In the genomic region with DNA sequence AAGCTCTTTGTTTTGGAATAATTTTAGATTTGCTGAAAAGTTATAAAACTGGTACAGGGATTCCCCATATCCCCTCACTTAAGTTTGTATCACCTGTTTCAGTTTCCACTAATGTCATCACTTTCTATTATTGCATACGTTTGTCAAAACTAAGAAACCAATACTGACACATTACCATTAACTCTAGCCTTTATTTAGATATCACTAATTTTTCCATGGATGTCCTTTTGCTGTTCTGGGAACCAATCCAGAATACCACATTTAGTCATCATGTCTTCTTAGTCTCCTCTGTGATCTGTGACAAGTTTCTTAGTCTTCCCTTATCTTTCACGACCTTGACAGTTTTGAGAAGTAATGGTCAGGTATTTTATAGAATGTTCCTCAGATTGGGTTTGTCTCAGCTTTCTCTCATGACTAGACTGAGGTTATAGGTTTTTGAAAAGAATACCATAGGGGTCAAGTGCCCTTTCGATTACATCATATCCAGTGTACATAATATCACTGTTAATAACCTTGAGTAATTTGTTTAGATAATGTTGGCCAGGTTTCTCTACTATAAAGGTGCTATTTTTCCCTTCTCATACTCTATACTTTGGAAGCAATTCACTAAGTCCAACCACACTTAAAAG, we compare ENCODE assay signal across 21 cellular contexts. TPM values are rescaled to one million over a fixed set of nuclear protein-coding genes. Genes with fewer than 3 reads are reported as not detected.
DNase-seq lines count a peak whose midpoint lies in the region; ATAC-seq and TF ChIP-seq lines count a peak whose summit lies in the region.
"Had no signal": no experiment of that assay in that cellular context is flagged by ENCODE, and none has a peak within 500 bp of the region (broad histone marks: within the 10 kb centered on the region; RNA-seq: fewer than 3 reads in every experiment).

No MANE protein-coding gene starts in this region.

- no peaks in the 10 kb centered on the region for H3K4me1 ChIP-seq in sigmoid colon
- H3K4me1 ChIP-seq: foreskin keratinocyte had no signal

- intact Hi-C loops in sigmoid colon (cut with DNase I) = no loop called here

- no peaks in the 10 kb centered on the region for H3K36me3 ChIP-seq in sigmoid colon

- DNase-seq in NCI-H146 (lab: John Stamatoyannopoulos, UW) = peak; percentile 20
- DNase-seq in sigmoid colon = no peak
- no peak for DNase-seq in RKO (ENCODE audit: low spot score)
- no peak for DNase-seq in NCI-H1436 treated with DMSO at 0.1 percent for 48 hours (lab: John Stamatoyannopoulos, UW)
- DNase-seq: activated T-cell treated with anti-CD3 and anti-CD28 coated beads for 4 hours; CD8-positive, alpha-beta memory T cell; foreskin keratinocyte; left cardiac atrium; NCI-H1417 treated with DMSO at 0.1 percent for 48 hours; nephron progenitor cell; NK-92 treated with Interleukin-12 subunit alpha and Interleukin-12 subunit beta, amount 100 ng/mL, for 24 hours had no signal

- H3K9me3 ChIP-seq in sigmoid colon = no peaks in the 10 kb centered on the region

- TF ChIP-seq POLR2A in sigmoid colon (IDR thresholded peaks at IDR 0.05) = no peak

- TF ChIP-seq EP300 in sigmoid colon (IDR thresholded peaks at IDR 0.05) = no peak

- ATAC-seq in GM18519 (IDR thresholded peaks at IDR 0.05; ENCODE audit: low FRiP score, unreplicated experiment) (peak; percentile 71), GM21447 (IDR thresholded peaks at IDR 0.05; ENCODE audit: unreplicated experiment) (peak; percentile 78), HG03039 (IDR thresholded peaks at IDR 0.05; ENCODE audit: unreplicated experiment) (peak; percentile 50), HG03139 (IDR thresholded peaks at IDR 0.05; ENCODE audit: unreplicated experiment) (no peak)
- ATAC-seq: foreskin keratinocyte, left cardiac atrium had no signal

- H3K27me3 ChIP-seq in sigmoid colon = no peaks in the 10 kb centered on the region
- H3K27me3 ChIP-seq: foreskin keratinocyte had no signal

- no peak overlapping the region for H3K4me3 ChIP-seq in sigmoid colon
- H3K4me3 ChIP-seq: coronary artery had no signal

- 80 to 85% methylated on average over 3 of the region's 3 CpGs for WGBS in sigmoid colon, 2 donors

- TF ChIP-seq CTCF in sigmoid colon (IDR thresholded peaks at IDR 0.05) = no peak

- no peak overlapping the region for H3K27ac ChIP-seq in sigmoid colon
- H3K27ac ChIP-seq: coronary artery, foreskin keratinocyte, RWPE1 had no signal

RNA-seq across cellular contexts. Expression of a gene that starts 51.9 kb away (rescaled TPM):
- total RNA-seq in sigmoid colon = not detected
- not detected for polyA plus RNA-seq in sigmoid colon
- total RNA-seq: CD8-positive, alpha-beta memory T cell; foreskin keratinocyte; G401; mesenteric fat pad; progenitor cell of endocrine pancreas; temporal lobe had no signal
- polyA plus RNA-seq: CD8-positive, alpha-beta memory T cell; foreskin keratinocyte had no signal
